ENCODE assay signal across 1 cellular context in the genomic region with DNA sequence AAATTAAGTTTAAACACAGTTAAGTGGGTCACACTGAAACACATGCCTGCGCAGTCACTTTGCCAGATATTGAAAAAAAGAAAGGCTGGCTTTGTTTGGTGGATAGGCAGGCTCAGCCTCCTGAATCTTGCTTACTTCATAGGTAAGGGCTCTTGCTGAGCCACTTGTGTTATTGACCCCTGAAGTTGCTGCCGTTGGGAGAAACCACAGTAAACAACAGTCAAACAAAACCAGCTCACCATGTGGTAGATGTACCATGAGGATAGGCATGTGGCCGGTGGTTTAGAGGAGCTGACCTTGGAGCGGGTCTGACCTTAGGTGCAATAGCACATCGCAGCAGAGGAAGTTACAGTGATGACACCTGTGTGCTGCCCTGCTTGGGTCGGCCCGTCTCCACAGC.
TF ChIP-seq lines count a peak whose summit lies in the region.

No MANE protein-coding gene starts in this region.

TF ChIP-seq in HepG2, 621 proteins besides CTCF, POLR2A, EP300 and RAD21 (continued from another document and continues in another):
- TF ChIP-seq, protein P1, sequence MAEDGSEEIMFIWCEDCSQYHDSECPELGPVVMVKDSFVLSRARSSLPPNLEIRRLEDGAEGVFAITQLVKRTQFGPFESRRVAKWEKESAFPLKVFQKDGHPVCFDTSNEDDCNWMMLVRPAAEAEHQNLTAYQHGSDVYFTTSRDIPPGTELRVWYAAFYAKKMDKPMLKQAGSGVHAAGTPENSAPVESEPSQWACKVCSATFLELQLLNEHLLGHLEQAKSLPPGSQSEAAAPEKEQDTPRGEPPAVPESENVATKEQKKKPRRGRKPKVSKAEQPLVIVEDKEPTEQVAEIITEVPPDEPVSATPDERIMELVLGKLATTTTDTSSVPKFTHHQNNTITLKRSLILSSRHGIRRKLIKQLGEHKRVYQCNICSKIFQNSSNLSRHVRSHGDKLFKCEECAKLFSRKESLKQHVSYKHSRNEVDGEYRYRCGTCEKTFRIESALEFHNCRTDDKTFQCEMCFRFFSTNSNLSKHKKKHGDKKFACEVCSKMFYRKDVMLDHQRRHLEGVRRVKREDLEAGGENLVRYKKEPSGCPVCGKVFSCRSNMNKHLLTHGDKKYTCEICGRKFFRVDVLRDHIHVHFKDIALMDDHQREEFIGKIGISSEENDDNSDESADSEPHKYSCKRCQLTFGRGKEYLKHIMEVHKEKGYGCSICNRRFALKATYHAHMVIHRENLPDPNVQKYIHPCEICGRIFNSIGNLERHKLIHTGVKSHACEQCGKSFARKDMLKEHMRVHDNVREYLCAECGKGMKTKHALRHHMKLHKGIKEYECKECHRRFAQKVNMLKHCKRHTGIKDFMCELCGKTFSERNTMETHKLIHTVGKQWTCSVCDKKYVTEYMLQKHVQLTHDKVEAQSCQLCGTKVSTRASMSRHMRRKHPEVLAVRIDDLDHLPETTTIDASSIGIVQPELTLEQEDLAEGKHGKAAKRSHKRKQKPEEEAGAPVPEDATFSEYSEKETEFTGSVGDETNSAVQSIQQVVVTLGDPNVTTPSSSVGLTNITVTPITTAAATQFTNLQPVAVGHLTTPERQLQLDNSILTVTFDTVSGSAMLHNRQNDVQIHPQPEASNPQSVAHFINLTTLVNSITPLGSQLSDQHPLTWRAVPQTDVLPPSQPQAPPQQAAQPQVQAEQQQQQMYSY (CRISPR knock-in tag; IDR thresholded peaks at IDR 0.05): no peak
- TF ChIP-seq KDM3A (CRISPR knock-in tag; IDR thresholded peaks at IDR 0.05; ENCODE audit: low read depth) (no peak), RNF2 (conservative IDR thresholded peaks at IDR 0.05; ENCODE audit: low read depth) (0 out of 2 replicates have a peak, but pooled peaks have one; percentile 32), KLF15 (CRISPR knock-in tag; IDR thresholded peaks at IDR 0.05; ENCODE audit: borderline replicate concordance) (no peak), YEATS2 (CRISPR knock-in tag; IDR thresholded peaks at IDR 0.05; ENCODE audit: borderline replicate concordance) (no peak), ZNF670 (CRISPR knock-in tag; IDR thresholded peaks at IDR 0.05; ENCODE audit: borderline replicate concordance) (no peak), SNRNP70 (IDR thresholded peaks at IDR 0.05; ENCODE audit: low read depth, low read length) (no peak), ETV6 (CRISPR knock-in tag; conservative IDR thresholded peaks at IDR 0.05) (no peak), SPEN (CRISPR knock-in tag; IDR thresholded peaks at IDR 0.05; ENCODE audit: low read depth) (no peak), CAMTA2 (CRISPR knock-in tag; IDR thresholded peaks at IDR 0.05; ENCODE audit: borderline replicate concordance) (no peak), PITX1 (CRISPR knock-in tag; IDR thresholded peaks at IDR 0.05) (no peak), ZNF841 (CRISPR knock-in tag; IDR thresholded peaks at IDR 0.05; ENCODE audit: borderline replicate concordance) (no peak), BCL6 (CRISPR knock-in tag; IDR thresholded peaks at IDR 0.05) (no peak), SRSF9 (IDR thresholded peaks at IDR 0.05; ENCODE audit: borderline replicate concordance, insufficient read depth, low read depth, low read length, poor library complexity, severe bottlenecking) (no peak), PRMT3 (CRISPR knock-in tag; IDR thresholded peaks at IDR 0.05; ENCODE audit: borderline replicate concordance, low read depth) (no peak), ZSCAN31 (CRISPR knock-in tag; IDR thresholded peaks at IDR 0.05; ENCODE audit: low read depth) (no peak), ZNF720 (CRISPR knock-in tag; IDR thresholded peaks at IDR 0.05) (no peak), ZNF256 (CRISPR knock-in tag; conservative IDR thresholded peaks at IDR 0.05) (no peak), ZNF431 (CRISPR knock-in tag; IDR thresholded peaks at IDR 0.05; ENCODE audit: borderline replicate concordance, low read depth) (0 out of 2 replicates have a peak, but pooled peaks have one; percentile 32), HNRNPUL1 (IDR thresholded peaks at IDR 0.05; ENCODE audit: low read depth, low read length) (no peak), IKZF4 (CRISPR knock-in tag; IDR thresholded peaks at IDR 0.05; ENCODE audit: borderline replicate concordance, low read depth, not compliant biosample characterization) (no peak)
- TF ChIP-seq, protein P2, sequence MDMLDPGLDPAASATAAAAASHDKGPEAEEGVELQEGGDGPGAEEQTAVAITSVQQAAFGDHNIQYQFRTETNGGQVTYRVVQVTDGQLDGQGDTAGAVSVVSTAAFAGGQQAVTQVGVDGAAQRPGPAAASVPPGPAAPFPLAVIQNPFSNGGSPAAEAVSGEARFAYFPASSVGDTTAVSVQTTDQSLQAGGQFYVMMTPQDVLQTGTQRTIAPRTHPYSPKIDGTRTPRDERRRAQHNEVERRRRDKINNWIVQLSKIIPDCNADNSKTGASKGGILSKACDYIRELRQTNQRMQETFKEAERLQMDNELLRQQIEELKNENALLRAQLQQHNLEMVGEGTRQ (IDR thresholded peaks at IDR 0.05; ENCODE audit: low read depth, low read length): no peak
- TF ChIP-seq, protein P2 (CRISPR knock-in tag; IDR thresholded peaks at IDR 0.05; ENCODE audit: borderline replicate concordance): no peak
- TF ChIP-seq, protein P3, sequence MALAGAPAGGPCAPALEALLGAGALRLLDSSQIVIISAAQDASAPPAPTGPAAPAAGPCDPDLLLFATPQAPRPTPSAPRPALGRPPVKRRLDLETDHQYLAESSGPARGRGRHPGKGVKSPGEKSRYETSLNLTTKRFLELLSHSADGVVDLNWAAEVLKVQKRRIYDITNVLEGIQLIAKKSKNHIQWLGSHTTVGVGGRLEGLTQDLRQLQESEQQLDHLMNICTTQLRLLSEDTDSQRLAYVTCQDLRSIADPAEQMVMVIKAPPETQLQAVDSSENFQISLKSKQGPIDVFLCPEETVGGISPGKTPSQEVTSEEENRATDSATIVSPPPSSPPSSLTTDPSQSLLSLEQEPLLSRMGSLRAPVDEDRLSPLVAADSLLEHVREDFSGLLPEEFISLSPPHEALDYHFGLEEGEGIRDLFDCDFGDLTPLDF (CRISPR knock-in tag; IDR thresholded peaks at IDR 0.05): no peak
- TF ChIP-seq, protein P4, sequence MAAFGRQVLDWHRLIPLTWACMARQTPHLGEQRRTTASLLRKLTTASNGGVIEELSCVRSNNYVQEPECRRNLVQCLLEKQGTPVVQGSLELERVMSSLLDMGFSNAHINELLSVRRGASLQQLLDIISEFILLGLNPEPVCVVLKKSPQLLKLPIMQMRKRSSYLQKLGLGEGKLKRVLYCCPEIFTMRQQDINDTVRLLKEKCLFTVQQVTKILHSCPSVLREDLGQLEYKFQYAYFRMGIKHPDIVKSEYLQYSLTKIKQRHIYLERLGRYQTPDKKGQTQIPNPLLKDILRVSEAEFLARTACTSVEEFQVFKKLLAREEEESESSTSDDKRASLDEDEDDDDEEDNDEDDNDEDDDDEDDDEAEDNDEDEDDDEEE (CRISPR knock-in tag; IDR thresholded peaks at IDR 0.05): no peak
- TF ChIP-seq, protein P5, sequence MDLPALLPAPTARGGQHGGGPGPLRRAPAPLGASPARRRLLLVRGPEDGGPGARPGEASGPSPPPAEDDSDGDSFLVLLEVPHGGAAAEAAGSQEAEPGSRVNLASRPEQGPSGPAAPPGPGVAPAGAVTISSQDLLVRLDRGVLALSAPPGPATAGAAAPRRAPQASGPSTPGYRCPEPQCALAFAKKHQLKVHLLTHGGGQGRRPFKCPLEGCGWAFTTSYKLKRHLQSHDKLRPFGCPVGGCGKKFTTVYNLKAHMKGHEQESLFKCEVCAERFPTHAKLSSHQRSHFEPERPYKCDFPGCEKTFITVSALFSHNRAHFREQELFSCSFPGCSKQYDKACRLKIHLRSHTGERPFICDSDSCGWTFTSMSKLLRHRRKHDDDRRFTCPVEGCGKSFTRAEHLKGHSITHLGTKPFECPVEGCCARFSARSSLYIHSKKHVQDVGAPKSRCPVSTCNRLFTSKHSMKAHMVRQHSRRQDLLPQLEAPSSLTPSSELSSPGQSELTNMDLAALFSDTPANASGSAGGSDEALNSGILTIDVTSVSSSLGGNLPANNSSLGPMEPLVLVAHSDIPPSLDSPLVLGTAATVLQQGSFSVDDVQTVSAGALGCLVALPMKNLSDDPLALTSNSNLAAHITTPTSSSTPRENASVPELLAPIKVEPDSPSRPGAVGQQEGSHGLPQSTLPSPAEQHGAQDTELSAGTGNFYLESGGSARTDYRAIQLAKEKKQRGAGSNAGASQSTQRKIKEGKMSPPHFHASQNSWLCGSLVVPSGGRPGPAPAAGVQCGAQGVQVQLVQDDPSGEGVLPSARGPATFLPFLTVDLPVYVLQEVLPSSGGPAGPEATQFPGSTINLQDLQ (CRISPR knock-in tag; IDR thresholded peaks at IDR 0.05): 0 out of 2 replicates have a peak, but pooled peaks have one; percentile 32
- TF ChIP-seq, protein P6, sequence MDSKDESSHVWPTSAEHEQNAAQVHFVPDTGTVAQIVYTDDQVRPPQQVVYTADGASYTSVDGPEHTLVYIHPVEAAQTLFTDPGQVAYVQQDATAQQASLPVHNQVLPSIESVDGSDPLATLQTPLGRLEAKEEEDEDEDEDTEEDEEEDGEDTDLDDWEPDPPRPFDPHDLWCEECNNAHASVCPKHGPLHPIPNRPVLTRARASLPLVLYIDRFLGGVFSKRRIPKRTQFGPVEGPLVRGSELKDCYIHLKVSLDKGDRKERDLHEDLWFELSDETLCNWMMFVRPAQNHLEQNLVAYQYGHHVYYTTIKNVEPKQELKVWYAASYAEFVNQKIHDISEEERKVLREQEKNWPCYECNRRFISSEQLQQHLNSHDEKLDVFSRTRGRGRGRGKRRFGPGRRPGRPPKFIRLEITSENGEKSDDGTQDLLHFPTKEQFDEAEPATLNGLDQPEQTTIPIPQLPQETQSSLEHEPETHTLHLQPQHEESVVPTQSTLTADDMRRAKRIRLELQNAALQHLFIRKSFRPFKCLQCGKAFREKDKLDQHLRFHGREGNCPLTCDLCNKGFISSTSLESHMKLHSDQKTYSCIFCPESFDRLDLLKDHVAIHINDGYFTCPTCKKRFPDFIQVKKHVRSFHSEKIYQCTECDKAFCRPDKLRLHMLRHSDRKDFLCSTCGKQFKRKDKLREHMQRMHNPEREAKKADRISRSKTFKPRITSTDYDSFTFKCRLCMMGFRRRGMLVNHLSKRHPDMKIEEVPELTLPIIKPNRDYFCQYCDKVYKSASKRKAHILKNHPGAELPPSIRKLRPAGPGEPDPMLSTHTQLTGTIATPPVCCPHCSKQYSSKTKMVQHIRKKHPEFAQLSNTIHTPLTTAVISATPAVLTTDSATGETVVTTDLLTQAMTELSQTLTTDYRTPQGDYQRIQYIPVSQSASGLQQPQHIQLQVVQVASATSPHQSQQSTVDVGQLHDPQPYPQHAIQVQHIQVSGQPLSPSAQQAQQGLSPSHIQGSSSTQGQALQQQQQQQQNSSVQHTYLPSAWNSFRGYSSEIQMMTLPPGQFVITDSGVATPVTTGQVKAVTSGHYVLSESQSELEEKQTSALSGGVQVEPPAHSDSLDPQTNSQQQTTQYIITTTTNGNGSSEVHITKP (CRISPR knock-in tag; IDR thresholded peaks at IDR 0.05; ENCODE audit: low read depth): peak; percentile 74
- TF ChIP-seq, protein P7, sequence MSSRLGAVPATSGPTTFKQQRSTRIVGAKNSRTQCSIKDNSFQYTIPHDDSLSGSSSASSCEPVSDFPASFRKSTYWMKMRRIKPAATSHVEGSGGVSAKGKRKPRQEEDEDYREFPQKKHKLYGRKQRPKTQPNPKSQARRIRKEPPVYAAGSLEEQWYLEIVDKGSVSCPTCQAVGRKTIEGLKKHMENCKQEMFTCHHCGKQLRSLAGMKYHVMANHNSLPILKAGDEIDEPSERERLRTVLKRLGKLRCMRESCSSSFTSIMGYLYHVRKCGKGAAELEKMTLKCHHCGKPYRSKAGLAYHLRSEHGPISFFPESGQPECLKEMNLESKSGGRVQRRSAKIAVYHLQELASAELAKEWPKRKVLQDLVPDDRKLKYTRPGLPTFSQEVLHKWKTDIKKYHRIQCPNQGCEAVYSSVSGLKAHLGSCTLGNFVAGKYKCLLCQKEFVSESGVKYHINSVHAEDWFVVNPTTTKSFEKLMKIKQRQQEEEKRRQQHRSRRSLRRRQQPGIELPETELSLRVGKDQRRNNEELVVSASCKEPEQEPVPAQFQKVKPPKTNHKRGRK (CRISPR knock-in tag; IDR thresholded peaks at IDR 0.05): no peak
- TF ChIP-seq, protein P8, sequence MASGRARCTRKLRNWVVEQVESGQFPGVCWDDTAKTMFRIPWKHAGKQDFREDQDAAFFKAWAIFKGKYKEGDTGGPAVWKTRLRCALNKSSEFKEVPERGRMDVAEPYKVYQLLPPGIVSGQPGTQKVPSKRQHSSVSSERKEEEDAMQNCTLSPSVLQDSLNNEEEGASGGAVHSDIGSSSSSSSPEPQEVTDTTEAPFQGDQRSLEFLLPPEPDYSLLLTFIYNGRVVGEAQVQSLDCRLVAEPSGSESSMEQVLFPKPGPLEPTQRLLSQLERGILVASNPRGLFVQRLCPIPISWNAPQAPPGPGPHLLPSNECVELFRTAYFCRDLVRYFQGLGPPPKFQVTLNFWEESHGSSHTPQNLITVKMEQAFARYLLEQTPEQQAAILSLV (CRISPR knock-in tag; IDR thresholded peaks at IDR 0.05; ENCODE audit: borderline replicate concordance): no peak
- TF ChIP-seq, protein P9, sequence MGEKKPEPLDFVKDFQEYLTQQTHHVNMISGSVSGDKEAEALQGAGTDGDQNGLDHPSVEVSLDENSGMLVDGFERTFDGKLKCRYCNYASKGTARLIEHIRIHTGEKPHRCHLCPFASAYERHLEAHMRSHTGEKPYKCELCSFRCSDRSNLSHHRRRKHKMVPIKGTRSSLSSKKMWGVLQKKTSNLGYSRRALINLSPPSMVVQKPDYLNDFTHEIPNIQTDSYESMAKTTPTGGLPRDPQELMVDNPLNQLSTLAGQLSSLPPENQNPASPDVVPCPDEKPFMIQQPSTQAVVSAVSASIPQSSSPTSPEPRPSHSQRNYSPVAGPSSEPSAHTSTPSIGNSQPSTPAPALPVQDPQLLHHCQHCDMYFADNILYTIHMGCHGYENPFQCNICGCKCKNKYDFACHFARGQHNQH (CRISPR knock-in tag; IDR thresholded peaks at IDR 0.05): 0 out of 2 replicates have a peak, but pooled peaks have one; percentile 38
- TF ChIP-seq, protein P10, sequence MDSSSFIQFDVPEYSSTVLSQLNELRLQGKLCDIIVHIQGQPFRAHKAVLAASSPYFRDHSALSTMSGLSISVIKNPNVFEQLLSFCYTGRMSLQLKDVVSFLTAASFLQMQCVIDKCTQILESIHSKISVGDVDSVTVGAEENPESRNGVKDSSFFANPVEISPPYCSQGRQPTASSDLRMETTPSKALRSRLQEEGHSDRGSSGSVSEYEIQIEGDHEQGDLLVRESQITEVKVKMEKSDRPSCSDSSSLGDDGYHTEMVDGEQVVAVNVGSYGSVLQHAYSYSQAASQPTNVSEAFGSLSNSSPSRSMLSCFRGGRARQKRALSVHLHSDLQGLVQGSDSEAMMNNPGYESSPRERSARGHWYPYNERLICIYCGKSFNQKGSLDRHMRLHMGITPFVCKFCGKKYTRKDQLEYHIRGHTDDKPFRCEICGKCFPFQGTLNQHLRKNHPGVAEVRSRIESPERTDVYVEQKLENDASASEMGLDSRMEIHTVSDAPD (CRISPR knock-in tag; IDR thresholded peaks at IDR 0.05): peak; percentile 60; the same call in 1 of the 2 replicates
